2 cellular contexts compared by ENCODE assay signal in the genomic region with DNA sequence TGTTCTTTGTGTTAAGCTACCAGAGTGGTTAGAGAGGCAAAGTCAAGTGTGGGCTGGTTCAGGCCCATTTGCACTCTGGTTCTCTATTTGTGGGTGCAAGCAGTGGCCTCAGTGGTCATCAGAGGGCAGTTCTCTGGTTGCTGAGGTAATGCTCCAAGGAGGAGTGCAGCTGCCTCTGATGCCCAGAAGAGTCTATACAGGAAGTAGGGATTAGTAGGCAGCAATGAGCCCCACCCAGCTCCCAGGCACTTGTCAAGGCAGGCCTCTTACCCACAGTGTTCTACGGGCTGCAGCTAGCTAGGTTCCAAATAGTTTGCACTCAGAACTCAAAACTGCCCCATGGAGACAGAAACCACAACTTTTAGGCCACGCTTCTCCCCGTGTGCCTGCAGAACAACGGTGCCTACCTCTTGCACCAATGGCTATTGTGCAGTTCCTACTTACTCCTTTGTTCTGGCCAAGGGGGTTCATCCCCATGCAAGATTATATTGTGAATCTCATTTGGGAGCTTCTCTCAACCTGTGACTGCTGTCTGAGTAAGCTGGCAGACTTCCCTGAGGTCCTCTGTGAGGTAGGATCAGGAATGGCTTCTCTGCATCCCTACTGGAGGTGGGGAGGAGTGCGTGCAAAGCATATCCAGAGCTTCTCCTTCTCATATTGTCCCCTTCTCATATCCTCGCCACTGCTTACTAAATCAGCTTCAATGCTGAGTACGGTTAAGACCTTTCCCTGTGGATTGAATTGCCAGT.
TF ChIP-seq lines count a peak whose summit lies in the region.

No MANE protein-coding gene starts in this region.

TF ChIP-seq in GM23338, 12 proteins besides CTCF, POLR2A, EP300 and RAD21 (continues in another document):
- TF ChIP-seq EZH2 (IDR thresholded peaks at IDR 0.05; ENCODE audit: low read depth, unreplicated experiment) = no peak
- TF ChIP-seq, protein P1, sequence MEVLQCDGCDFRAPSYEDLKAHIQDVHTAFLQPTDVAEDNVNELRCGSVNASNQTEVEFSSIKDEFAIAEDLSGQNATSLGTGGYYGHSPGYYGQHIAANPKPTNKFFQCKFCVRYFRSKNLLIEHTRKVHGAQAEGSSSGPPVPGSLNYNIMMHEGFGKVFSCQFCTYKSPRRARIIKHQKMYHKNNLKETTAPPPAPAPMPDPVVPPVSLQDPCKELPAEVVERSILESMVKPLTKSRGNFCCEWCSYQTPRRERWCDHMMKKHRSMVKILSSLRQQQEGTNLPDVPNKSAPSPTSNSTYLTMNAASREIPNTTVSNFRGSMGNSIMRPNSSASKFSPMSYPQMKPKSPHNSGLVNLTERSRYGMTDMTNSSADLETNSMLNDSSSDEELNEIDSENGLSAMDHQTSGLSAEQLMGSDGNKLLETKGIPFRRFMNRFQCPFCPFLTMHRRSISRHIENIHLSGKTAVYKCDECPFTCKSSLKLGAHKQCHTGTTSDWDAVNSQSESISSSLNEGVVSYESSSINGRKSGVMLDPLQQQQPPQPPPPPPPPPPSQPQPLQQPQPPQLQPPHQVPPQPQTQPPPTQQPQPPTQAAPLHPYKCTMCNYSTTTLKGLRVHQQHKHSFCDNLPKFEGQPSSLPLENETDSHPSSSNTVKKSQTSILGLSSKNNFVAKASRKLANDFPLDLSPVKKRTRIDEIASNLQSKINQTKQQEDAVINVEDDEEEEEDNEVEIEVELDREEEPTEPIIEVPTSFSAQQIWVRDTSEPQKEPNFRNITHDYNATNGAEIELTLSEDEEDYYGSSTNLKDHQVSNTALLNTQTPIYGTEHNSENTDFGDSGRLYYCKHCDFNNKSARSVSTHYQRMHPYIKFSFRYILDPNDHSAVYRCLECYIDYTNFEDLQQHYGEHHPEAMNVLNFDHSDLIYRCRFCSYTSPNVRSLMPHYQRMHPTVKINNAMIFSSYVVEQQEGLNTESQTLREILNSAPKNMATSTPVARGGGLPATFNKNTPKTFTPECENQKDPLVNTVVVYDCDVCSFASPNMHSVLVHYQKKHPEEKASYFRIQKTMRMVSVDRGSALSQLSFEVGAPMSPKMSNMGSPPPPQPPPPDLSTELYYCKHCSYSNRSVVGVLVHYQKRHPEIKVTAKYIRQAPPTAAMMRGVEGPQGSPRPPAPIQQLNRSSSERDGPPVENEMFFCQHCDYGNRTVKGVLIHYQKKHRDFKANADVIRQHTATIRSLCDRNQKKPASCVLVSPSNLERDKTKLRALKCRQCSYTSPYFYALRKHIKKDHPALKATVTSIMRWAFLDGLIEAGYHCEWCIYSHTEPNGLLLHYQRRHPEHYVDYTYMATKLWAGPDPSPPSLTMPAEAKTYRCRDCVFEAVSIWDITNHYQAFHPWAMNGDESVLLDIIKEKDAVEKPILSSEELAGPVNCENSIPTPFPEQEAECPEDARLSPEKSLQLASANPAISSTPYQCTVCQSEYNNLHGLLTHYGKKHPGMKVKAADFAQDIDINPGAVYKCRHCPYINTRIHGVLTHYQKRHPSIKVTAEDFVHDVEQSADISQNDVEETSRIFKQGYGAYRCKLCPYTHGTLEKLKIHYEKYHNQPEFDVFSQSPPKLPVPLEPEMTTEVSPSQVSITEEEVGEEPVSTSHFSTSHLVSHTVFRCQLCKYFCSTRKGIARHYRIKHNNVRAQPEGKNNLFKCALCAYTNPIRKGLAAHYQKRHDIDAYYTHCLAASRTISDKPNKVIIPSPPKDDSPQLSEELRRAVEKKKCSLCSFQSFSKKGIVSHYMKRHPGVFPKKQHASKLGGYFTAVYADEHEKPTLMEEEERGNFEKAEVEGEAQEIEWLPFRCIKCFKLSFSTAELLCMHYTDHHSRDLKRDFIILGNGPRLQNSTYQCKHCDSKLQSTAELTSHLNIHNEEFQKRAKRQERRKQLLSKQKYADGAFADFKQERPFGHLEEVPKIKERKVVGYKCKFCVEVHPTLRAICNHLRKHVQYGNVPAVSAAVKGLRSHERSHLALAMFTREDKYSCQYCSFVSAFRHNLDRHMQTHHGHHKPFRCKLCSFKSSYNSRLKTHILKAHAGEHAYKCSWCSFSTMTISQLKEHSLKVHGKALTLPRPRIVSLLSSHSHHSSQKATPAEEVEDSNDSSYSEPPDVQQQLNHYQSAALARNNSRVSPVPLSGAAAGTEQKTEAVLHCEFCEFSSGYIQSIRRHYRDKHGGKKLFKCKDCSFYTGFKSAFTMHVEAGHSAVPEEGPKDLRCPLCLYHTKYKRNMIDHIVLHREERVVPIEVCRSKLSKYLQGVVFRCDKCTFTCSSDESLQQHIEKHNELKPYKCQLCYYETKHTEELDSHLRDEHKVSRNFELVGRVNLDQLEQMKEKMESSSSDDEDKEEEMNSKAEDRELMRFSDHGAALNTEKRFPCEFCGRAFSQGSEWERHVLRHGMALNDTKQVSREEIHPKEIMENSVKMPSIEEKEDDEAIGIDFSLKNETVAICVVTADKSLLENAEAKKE (CRISPR knock-in tag; IDR thresholded peaks at IDR 0.05) = no peak
- TF ChIP-seq ZNF114 (CRISPR knock-in tag; IDR thresholded peaks at IDR 0.05) = no peak
- no peak for TF ChIP-seq STAT1 (IDR thresholded peaks at IDR 0.05; ENCODE audit: unreplicated experiment)
- no peak for TF ChIP-seq NANOG (IDR thresholded peaks at IDR 0.05; ENCODE audit: borderline replicate concordance)
- no peak for TF ChIP-seq POLR2AphosphoS5 (IDR thresholded peaks at IDR 0.05; ENCODE audit: low read depth)
- no peak for TF ChIP-seq EZH2phosphoT487 (IDR thresholded peaks at IDR 0.05; ENCODE audit: unreplicated experiment)
- TF ChIP-seq, protein P2, sequence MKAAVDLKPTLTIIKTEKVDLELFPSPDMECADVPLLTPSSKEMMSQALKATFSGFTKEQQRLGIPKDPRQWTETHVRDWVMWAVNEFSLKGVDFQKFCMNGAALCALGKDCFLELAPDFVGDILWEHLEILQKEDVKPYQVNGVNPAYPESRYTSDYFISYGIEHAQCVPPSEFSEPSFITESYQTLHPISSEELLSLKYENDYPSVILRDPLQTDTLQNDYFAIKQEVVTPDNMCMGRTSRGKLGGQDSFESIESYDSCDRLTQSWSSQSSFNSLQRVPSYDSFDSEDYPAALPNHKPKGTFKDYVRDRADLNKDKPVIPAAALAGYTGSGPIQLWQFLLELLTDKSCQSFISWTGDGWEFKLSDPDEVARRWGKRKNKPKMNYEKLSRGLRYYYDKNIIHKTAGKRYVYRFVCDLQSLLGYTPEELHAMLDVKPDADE (IDR thresholded peaks at IDR 0.05) = no peak
- TF ChIP-seq ZNF331 (CRISPR knock-in tag; IDR thresholded peaks at IDR 0.05; ENCODE audit: low read depth) = no peak

TF ChIP-seq in H1, 55 proteins besides CTCF, POLR2A, EP300 and RAD21:
- TF ChIP-seq, protein P3, sequence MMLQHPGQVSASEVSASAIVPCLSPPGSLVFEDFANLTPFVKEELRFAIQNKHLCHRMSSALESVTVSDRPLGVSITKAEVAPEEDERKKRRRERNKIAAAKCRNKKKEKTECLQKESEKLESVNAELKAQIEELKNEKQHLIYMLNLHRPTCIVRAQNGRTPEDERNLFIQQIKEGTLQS (IDR thresholded peaks at IDR 0.05; ENCODE audit: insufficient read depth, low read depth, low read length) = no peak
- TF ChIP-seq SRF (IDR thresholded peaks at IDR 0.05; ENCODE audit: low read depth, low read length) (no peak), POLR2AphosphoS5 (IDR thresholded peaks at IDR 0.05; ENCODE audit: low read depth, low read length) (no peak), CTBP2 (IDR thresholded peaks at IDR 0.05; ENCODE audit: borderline replicate concordance, insufficient read depth, insufficient read length, low read length) (no peak), JUND (IDR thresholded peaks at IDR 0.05; ENCODE audit: low read length) (no peak), ZNF274 (IDR thresholded peaks at IDR 0.05; ENCODE audit: borderline replicate concordance, extremely low read depth, low read length) (no peak), TAF1 (IDR thresholded peaks at IDR 0.05; ENCODE audit: low read depth, low read length) (no peak), GTF2F1 (IDR thresholded peaks at IDR 0.05; ENCODE audit: borderline replicate concordance, low read depth, low read length) (no peak), RNF2 (IDR thresholded peaks at IDR 0.05; ENCODE audit: borderline replicate concordance, low read depth, low read length, missing control alignments, poor library complexity, severe bottlenecking) (no peak), SIN3A (conservative IDR thresholded peaks at IDR 0.05 in 1 of 2, IDR thresholded peaks at IDR 0.05 in 1 of 2; ENCODE audit: low read depth in 1 of 2, low read length in 2 of 2) (no peak), SIX5 (IDR thresholded peaks at IDR 0.05; ENCODE audit: low read depth, low read length) (no peak)
- TF ChIP-seq, protein P4, sequence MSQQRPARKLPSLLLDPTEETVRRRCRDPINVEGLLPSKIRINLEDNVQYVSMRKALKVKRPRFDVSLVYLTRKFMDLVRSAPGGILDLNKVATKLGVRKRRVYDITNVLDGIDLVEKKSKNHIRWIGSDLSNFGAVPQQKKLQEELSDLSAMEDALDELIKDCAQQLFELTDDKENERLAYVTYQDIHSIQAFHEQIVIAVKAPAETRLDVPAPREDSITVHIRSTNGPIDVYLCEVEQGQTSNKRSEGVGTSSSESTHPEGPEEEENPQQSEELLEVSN (IDR thresholded peaks at IDR 0.05) = no peak
- TF ChIP-seq, protein P5, sequence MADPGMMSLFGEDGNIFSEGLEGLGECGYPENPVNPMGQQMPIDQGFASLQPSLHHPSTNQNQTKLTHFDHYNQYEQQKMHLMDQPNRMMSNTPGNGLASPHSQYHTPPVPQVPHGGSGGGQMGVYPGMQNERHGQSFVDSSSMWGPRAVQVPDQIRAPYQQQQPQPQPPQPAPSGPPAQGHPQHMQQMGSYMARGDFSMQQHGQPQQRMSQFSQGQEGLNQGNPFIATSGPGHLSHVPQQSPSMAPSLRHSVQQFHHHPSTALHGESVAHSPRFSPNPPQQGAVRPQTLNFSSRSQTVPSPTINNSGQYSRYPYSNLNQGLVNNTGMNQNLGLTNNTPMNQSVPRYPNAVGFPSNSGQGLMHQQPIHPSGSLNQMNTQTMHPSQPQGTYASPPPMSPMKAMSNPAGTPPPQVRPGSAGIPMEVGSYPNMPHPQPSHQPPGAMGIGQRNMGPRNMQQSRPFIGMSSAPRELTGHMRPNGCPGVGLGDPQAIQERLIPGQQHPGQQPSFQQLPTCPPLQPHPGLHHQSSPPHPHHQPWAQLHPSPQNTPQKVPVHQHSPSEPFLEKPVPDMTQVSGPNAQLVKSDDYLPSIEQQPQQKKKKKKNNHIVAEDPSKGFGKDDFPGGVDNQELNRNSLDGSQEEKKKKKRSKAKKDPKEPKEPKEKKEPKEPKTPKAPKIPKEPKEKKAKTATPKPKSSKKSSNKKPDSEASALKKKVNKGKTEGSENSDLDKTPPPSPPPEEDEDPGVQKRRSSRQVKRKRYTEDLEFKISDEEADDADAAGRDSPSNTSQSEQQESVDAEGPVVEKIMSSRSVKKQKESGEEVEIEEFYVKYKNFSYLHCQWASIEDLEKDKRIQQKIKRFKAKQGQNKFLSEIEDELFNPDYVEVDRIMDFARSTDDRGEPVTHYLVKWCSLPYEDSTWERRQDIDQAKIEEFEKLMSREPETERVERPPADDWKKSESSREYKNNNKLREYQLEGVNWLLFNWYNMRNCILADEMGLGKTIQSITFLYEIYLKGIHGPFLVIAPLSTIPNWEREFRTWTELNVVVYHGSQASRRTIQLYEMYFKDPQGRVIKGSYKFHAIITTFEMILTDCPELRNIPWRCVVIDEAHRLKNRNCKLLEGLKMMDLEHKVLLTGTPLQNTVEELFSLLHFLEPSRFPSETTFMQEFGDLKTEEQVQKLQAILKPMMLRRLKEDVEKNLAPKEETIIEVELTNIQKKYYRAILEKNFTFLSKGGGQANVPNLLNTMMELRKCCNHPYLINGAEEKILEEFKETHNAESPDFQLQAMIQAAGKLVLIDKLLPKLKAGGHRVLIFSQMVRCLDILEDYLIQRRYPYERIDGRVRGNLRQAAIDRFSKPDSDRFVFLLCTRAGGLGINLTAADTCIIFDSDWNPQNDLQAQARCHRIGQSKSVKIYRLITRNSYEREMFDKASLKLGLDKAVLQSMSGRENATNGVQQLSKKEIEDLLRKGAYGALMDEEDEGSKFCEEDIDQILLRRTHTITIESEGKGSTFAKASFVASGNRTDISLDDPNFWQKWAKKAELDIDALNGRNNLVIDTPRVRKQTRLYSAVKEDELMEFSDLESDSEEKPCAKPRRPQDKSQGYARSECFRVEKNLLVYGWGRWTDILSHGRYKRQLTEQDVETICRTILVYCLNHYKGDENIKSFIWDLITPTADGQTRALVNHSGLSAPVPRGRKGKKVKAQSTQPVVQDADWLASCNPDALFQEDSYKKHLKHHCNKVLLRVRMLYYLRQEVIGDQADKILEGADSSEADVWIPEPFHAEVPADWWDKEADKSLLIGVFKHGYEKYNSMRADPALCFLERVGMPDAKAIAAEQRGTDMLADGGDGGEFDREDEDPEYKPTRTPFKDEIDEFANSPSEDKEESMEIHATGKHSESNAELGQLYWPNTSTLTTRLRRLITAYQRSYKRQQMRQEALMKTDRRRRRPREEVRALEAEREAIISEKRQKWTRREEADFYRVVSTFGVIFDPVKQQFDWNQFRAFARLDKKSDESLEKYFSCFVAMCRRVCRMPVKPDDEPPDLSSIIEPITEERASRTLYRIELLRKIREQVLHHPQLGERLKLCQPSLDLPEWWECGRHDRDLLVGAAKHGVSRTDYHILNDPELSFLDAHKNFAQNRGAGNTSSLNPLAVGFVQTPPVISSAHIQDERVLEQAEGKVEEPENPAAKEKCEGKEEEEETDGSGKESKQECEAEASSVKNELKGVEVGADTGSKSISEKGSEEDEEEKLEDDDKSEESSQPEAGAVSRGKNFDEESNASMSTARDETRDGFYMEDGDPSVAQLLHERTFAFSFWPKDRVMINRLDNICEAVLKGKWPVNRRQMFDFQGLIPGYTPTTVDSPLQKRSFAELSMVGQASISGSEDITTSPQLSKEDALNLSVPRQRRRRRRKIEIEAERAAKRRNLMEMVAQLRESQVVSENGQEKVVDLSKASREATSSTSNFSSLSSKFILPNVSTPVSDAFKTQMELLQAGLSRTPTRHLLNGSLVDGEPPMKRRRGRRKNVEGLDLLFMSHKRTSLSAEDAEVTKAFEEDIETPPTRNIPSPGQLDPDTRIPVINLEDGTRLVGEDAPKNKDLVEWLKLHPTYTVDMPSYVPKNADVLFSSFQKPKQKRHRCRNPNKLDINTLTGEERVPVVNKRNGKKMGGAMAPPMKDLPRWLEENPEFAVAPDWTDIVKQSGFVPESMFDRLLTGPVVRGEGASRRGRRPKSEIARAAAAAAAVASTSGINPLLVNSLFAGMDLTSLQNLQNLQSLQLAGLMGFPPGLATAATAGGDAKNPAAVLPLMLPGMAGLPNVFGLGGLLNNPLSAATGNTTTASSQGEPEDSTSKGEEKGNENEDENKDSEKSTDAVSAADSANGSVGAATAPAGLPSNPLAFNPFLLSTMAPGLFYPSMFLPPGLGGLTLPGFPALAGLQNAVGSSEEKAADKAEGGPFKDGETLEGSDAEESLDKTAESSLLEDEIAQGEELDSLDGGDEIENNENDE (IDR thresholded peaks at IDR 0.05; ENCODE audit: insufficient replicate concordance, low read length) = no peak
